ENCODE assay signal across 8 cellular contexts in the genomic region with DNA sequence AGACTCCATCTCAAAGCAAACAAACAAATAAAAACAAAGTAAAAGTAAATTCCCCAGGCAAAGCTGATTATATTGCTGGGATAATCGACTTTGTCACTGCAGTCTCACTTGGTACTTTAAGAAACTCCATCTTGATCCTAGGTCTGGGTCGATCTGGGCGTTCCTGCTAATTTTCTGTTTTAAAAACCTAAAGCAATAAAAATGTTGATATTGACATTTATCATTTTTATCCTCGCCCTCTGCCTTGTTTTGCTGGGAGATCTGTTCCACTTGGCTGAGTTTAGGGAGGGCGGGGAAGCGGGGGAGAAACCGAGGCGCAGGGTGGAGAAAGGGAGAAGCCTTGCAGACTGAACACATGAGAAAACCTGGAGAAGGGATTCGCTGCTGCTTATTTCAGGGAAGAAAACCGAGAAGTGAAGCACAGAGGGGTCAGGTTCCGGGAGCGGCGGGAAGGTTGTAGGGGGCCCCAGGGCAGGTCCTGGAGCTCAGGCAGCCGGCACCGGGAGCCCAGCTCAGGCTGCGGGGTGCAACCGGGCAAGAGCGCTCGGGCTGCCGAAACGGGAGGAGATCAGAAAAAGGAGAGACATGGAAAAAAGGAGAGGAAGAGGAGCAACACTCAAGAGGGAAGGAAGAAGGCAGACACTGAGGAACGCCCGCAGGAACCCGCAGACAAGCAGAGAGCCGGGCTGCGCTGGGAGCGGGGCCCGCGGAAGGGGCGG. TPM values are rescaled to one million over a fixed set of nuclear protein-coding genes. Genes with fewer than 3 reads are reported as not detected.
A peak's percentile ranks its signal among the peaks of the same experiment; 100 is the strongest.
DNase-seq lines count a peak whose midpoint lies in the region; ATAC-seq and TF ChIP-seq lines count a peak whose summit lies in the region.

No MANE protein-coding gene starts in this region.

- peaks cover 0 to 33% (median 7%) of the 10 kb centered on the region in 12 donors for H3K4me1 ChIP-seq in heart left ventricle
- H3K4me1 ChIP-seq in psoas muscle: peaks cover 14% of the 10 kb centered on the region

- no peaks in the 10 kb centered on the region for H3K27me3 Mint-ChIP-seq in activated CD8-positive, alpha-beta memory T cell treated with anti-CD3 and anti-CD28 coated beads, Interleukin-2, amount 10 ng/mL, durations not matched to agents 7 days and 5 days
- no peaks in the 10 kb centered on the region for H3K27me3 Mint-ChIP-seq in activated T-helper 2 cell treated with anti-CD3 and anti-CD28 coated beads, Interferon-gamma antibody, Interleukin-2, Interleukin-4, amounts not matched to agents 10 μg/mL and 5 μg/mL and 100 μg/mL, durations not matched to agents 14 hours and 24 hours and 36 hours (ENCODE audit: low read depth)

- no peaks in the 10 kb centered on the region for H3K36me3 ChIP-seq in H7 (replicated peaks; ENCODE audit: control insufficient read depth, insufficient read depth, low read length)
- no peaks in the 10 kb centered on the region for H3K36me3 ChIP-seq in heart left ventricle
- no peaks in the 10 kb centered on the region for H3K36me3 ChIP-seq in psoas muscle (ENCODE audit: insufficient read depth in 1 of 2, low read depth in 1 of 2)

- H3K27ac ChIP-seq in heart left ventricle (peak overlapping the region; percentile 41 to 98 (median 89)), psoas muscle (peak overlapping the region; percentile 98)

- peak overlapping the region; percentile 83 for H3K27ac Mint-ChIP-seq in activated CD8-positive, alpha-beta memory T cell treated with anti-CD3 and anti-CD28 coated beads, Interleukin-2, amount 10 ng/mL, durations not matched to agents 7 days and 5 days
- H3K27ac Mint-ChIP-seq in activated T-helper 2 cell treated with anti-CD3 and anti-CD28 coated beads, Interferon-gamma antibody, Interleukin-2, Interleukin-4, amounts not matched to agents 10 μg/mL and 5 μg/mL and 100 μg/mL, durations not matched to agents 14 hours and 24 hours and 36 hours: peak overlapping the region; percentile 40

- no peaks in the 10 kb centered on the region for H3K9me3 Mint-ChIP-seq in activated CD8-positive, alpha-beta memory T cell treated with anti-CD3 and anti-CD28 coated beads, Interleukin-2, amount 10 ng/mL, durations not matched to agents 7 days and 5 days (ENCODE audit: low read depth)
- H3K9me3 Mint-ChIP-seq in activated T-helper 2 cell treated with anti-CD3 and anti-CD28 coated beads, Interferon-gamma antibody, Interleukin-2, Interleukin-4, amounts not matched to agents 10 μg/mL and 5 μg/mL and 100 μg/mL, durations not matched to agents 14 hours and 24 hours and 36 hours: peaks cover under 1% of the 10 kb centered on the region

- H3K27me3 ChIP-seq in H7 (ENCODE audit: control insufficient read depth, insufficient read depth, low read length) (no peaks in the 10 kb centered on the region; the same call in 1 of the 2 replicates), heart left ventricle (no peaks in the 10 kb centered on the region), psoas muscle (ENCODE audit: insufficient read depth in 3 of 3, low read length in 2 of 3) (no peaks in the 10 kb centered on the region)

- 2 to 3% (median 2%) methylated on average over 29 to 30 of the region's 30 CpGs for WGBS in heart left ventricle, 4 donors
- WGBS in psoas muscle, 3 donors: 1% methylated on average over 26 to 30 of the region's 30 CpGs

- intact Hi-C loops in activated T-helper 2 cell treated with anti-CD3 and anti-CD28 coated beads, Interferon-gamma antibody, Interleukin-2, Interleukin-4, amounts not matched to agents 10 μg/mL and 5 μg/mL and 100 μg/mL, durations not matched to agents 14 hours and 24 hours and 36 hours (cut with micrococcal nuclease): loop anchor here (1.0 to 10.0 kb wide), 5 partner anchors 27 to 830 kb away; partner anchors contain the start of genes ACTR3B, GALNT11 and KMT2C
- intact Hi-C loops in heart left ventricle (cut with DNase I) (loop anchor here in 8 of 10 donors (1.0 to 10.0 kb wide), 10 partner anchors 26 to 218 kb away; partner anchors contain the start of genes XRCC2 (in 4 of the 8) and KMT2C (in 2 of the 8)), psoas muscle (cut with DNase I) (loop anchor here (2.0 to 10.0 kb wide), 4 partner anchors 26 to 242 kb away; partner anchors contain the start of genes KMT2C (in 1 of the 2) and XRCC2 (in 1 of the 2))

- in situ Hi-C loops in KBM-7 (cut with MboI; ENCODE audit: low pct_unique_long_range_greater_than_20kb, low sequenced_read_pairs): no loop called here

- TF ChIP-seq POLR2A in heart left ventricle (IDR thresholded peaks at IDR 0.05): peak; percentile 16 to 42

- H3K4me3 ChIP-seq in H7 (ENCODE audit: insufficient read depth, low read depth, low read length): peak overlapping the region; percentile 61
- H3K4me3 ChIP-seq in heart left ventricle: peak overlapping the region; percentile 49 to 99 (median 82)
- peak overlapping the region; percentile 76 for H3K4me3 ChIP-seq in psoas muscle

- peak; percentile 12 for ATAC-seq in activated CD8-positive, alpha-beta memory T cell treated with anti-CD3 and anti-CD28 coated beads, Interleukin-2, amount 10 ng/mL, durations not matched to agents 7 days and 5 days
- ATAC-seq in heart left ventricle (peak; percentile 2 to 14 (median 2)), psoas muscle (peak; percentile 9 to 32 (median 13))

- H3K4me3 Mint-ChIP-seq in activated CD8-positive, alpha-beta memory T cell treated with anti-CD3 and anti-CD28 coated beads, Interleukin-2, amount 10 ng/mL, durations not matched to agents 7 days and 5 days: peak overlapping the region; percentile 84
- H3K4me3 Mint-ChIP-seq in activated T-helper 2 cell treated with anti-CD3 and anti-CD28 coated beads, Interferon-gamma antibody, Interleukin-2, Interleukin-4, amounts not matched to agents 10 μg/mL and 5 μg/mL and 100 μg/mL, durations not matched to agents 14 hours and 24 hours and 36 hours (ENCODE audit: low read depth): peak overlapping the region; percentile 94

- H3K4me1 Mint-ChIP-seq in activated CD8-positive, alpha-beta memory T cell treated with anti-CD3 and anti-CD28 coated beads, Interleukin-2, amount 10 ng/mL, durations not matched to agents 7 days and 5 days: peaks cover 12% of the 10 kb centered on the region
- peaks cover 8% of the 10 kb centered on the region for H3K4me1 Mint-ChIP-seq in activated T-helper 2 cell treated with anti-CD3 and anti-CD28 coated beads, Interferon-gamma antibody, Interleukin-2, Interleukin-4, amounts not matched to agents 10 μg/mL and 5 μg/mL and 100 μg/mL, durations not matched to agents 14 hours and 24 hours and 36 hours (ENCODE audit: low read depth)

- DNase-seq in activated CD8-positive, alpha-beta memory T cell treated with anti-CD3 and anti-CD28 coated beads, Interleukin-2, amount 10 ng/mL, durations not matched to agents 7 days and 5 days: no peak
- DNase-seq in activated CD8-positive, alpha-beta memory T cell treated with anti-CD3 and anti-CD28 coated beads, Interleukin-2, amount 50 U/mL, for 48 hours: no peak
- DNase-seq in H7 (no peak), M059J (ENCODE audit: low read depth) (peak; percentile 74), heart left ventricle (peak in 1 of 5 donors; percentile 36), psoas muscle (no peak), KBM-7 (no peak)
- DNase-seq in activated T-helper 2 cell treated with anti-CD3 and anti-CD28 coated beads, Interferon-gamma antibody, Interleukin-2, Interleukin-4, amounts not matched to agents 10 μg/mL and 5 μg/mL and 100 μg/mL, durations not matched to agents 14 hours and 24 hours and 36 hours (ENCODE audit: low spot score): no peak

- no peaks in the 10 kb centered on the region for H3K36me3 Mint-ChIP-seq in activated CD8-positive, alpha-beta memory T cell treated with anti-CD3 and anti-CD28 coated beads, Interleukin-2, amount 10 ng/mL, durations not matched to agents 7 days and 5 days
- no peaks in the 10 kb centered on the region for H3K36me3 Mint-ChIP-seq in activated T-helper 2 cell treated with anti-CD3 and anti-CD28 coated beads, Interferon-gamma antibody, Interleukin-2, Interleukin-4, amounts not matched to agents 10 μg/mL and 5 μg/mL and 100 μg/mL, durations not matched to agents 14 hours and 24 hours and 36 hours (ENCODE audit: low read depth)

- CTCF ChIA-PET in activated CD8-positive, alpha-beta memory T cell treated with anti-CD3 and anti-CD28 coated beads, Interleukin-2, amount 10 ng/mL, durations not matched to agents 7 days and 5 days (lab: Charles Lee): interaction anchor here (1.0 to 1.4 kb wide), 2 partner anchors 21 to 30 kb away, joined by 3 to 6 read pairs; no protein-coding TSS in a partner anchor

- no peaks in the 10 kb centered on the region for H3K9me3 ChIP-seq in heart left ventricle
- no peaks in the 10 kb centered on the region for H3K9me3 ChIP-seq in psoas muscle

- TF ChIP-seq CTCF in heart left ventricle (IDR thresholded peaks at IDR 0.05): no peak
- TF ChIP-seq CTCF in psoas muscle (IDR thresholded peaks at IDR 0.05): no peak

RNA-seq across cellular contexts. Expression of gene KMT2C, which starts 27.4 kb away (rescaled TPM):
- 10 to 100 TPM; 58.2 to 86.6 TPM for total RNA-seq in activated CD8-positive, alpha-beta memory T cell treated with anti-CD3 and anti-CD28 coated beads, Interleukin-2, amount 10 ng/mL, durations not matched to agents 7 days and 5 days
- 8.5 and 14.6 TPM in 2 replicates for total RNA-seq in H7 (2014; rRNA removed; shearing (Covaris generic))
- total RNA-seq in M059J (2014; rRNA removed; shearing (Covaris generic)): 9.7 and 18.9 TPM in 2 replicates
- total RNA-seq in activated T-helper 2 cell treated with anti-CD3 and anti-CD28 coated beads, Interferon-gamma antibody, Interleukin-2, Interleukin-4, amounts not matched to agents 10 μg/mL and 5 μg/mL and 100 μg/mL, durations not matched to agents 14 hours and 24 hours and 36 hours: 62.4 and 63.1 TPM in 2 replicates
- 10 to 100 TPM; 29.3 to 62.4 (median 49.0) TPM for total RNA-seq in heart left ventricle
- 10 to 100 TPM in 1 of 2 donors, 1 to 10 TPM in 1; 8.4 to 17.4 TPM for polyA plus RNA-seq in heart left ventricle
- total RNA-seq in psoas muscle: 10 to 100 TPM; 45.7 to 82.3 (median 62.6) TPM
- 10 to 100 TPM in 1 of 3 donors, 1 to 10 TPM in 2; 5.8 to 24.9 (median 8.8) TPM for polyA plus RNA-seq in psoas muscle
